In the genomic region with DNA sequence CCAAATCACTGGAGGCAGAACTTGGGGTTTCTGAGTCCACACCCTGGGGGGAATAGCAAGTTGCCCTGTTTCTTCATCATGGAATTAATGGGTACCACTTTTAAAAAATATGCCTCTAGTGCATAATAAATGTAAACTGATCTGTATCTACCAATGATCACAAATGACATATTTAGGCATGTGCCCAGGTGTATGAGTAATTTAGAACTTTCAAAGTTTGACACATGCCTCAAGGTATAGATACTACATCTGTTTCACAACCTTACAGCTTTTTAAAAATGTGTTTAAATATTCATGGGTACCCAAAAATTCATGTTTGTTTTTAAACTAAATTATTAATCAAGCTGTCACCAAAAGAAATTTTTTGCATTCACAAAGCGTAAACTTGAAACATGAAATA, we compare ENCODE assay signal across 27 cellular contexts.
"Had no signal": no experiment of that assay in that cellular context is flagged by ENCODE, and none has a peak within 500 bp of the region (broad histone marks: within the 10 kb centered on the region; RNA-seq: fewer than 3 reads in every experiment).

No MANE protein-coding gene starts in this region.

- H3K4me1 Mint-ChIP-seq: activated CD4-positive, alpha-beta T cell treated with anti-CD3 and anti-CD28 coated beads, Interleukin-2, amount 10 ng/mL, durations not matched to agents 7 days and 5 days; activated CD8-positive, alpha-beta memory T cell treated with anti-CD3 and anti-CD28 coated beads, Interleukin-2, amount 10 ng/mL, durations not matched to agents 7 days and 5 days; immature natural killer cell; natural killer cell; stimulated activated naive B cell treated with anti-CD40 and anti-IgM and Interleukin-4, amounts not matched to agents 10 μg/mL and 1 μg/mL and 100 μg/mL, for 72 hours had no signal

- DNase-seq: activated CD4-positive, alpha-beta T cell treated with anti-CD3 and anti-CD28 coated beads, Interleukin-2, amount 10 ng/mL, durations not matched to agents 7 days and 5 days; activated CD4-positive, CD25-positive, alpha-beta regulatory T cell treated with anti-CD3 and anti-CD28 coated beads, Interleukin-2, amount 50 U/mL, for 72 hours; activated CD8-positive, alpha-beta memory T cell treated with anti-CD3 and anti-CD28 coated beads, Interleukin-2, amount 10 ng/mL, durations not matched to agents 7 days and 5 days; activated CD8-positive, alpha-beta T cell treated with anti-CD3 and anti-CD28 coated beads for 36 hours; activated naive CD4-positive, alpha-beta T cell; activated T-cell treated with anti-CD3 and anti-CD28 coated beads for 4 hours; cerebellar nuclear complex; cortex of kidney; endodermal cell; immature natural killer cell; left lung; midbrain; natural killer cell; retina; sigmoid colon; stimulated activated CD4-positive, alpha-beta T cell treated with anti-CD3 and anti-CD28 coated beads, Interleukin-2, amount 100 ng/mL, for 48 hours; stimulated activated CD8-positive, alpha-beta memory T cell treated with anti-CD3 and anti-CD28 coated beads, Interleukin-4, amount 100 ng/mL, for 48 hours; stimulated activated naive B cell treated with anti-CD40 and anti-IgM and Interleukin-4, amounts not matched to agents 10 μg/mL and 1 μg/mL and 100 μg/mL, for 72 hours; WERI-Rb-1 had no signal

- H3K27ac Mint-ChIP-seq: activated CD4-positive, alpha-beta T cell treated with anti-CD3 and anti-CD28 coated beads, Interleukin-2, amount 10 ng/mL, durations not matched to agents 7 days and 5 days; activated CD8-positive, alpha-beta memory T cell treated with anti-CD3 and anti-CD28 coated beads, Interleukin-2, amount 10 ng/mL, durations not matched to agents 7 days and 5 days; activated CD8-positive, alpha-beta T cell treated with anti-CD3 and anti-CD28 coated beads for 36 hours; activated naive CD8-positive, alpha-beta T cell; endodermal cell; immature natural killer cell; natural killer cell; progenitor cell of endocrine pancreas; stimulated activated naive B cell treated with anti-CD40 and anti-IgM and Interleukin-4, amounts not matched to agents 10 μg/mL and 1 μg/mL and 100 μg/mL, for 72 hours; T-helper 2 cell treated with Interferon-gamma antibody and Interleukin-4, amounts not matched to agents 5 μg/mL and 100 μg/mL, for 36 hours had no signal

- H3K27ac ChIP-seq: ascending aorta, left lung, sigmoid colon, thoracic aorta, vagina, WERI-Rb-1 had no signal

- H3K4me3 Mint-ChIP-seq: activated CD4-positive, alpha-beta T cell treated with anti-CD3 and anti-CD28 coated beads, Interleukin-2, amount 10 ng/mL, durations not matched to agents 7 days and 5 days; activated CD8-positive, alpha-beta memory T cell treated with anti-CD3 and anti-CD28 coated beads, Interleukin-2, amount 10 ng/mL, durations not matched to agents 7 days and 5 days; activated CD8-positive, alpha-beta T cell treated with anti-CD3 and anti-CD28 coated beads for 36 hours; activated naive CD8-positive, alpha-beta T cell; endodermal cell; immature natural killer cell; natural killer cell; stimulated activated naive B cell treated with anti-CD40 and anti-IgM and Interleukin-4, amounts not matched to agents 10 μg/mL and 1 μg/mL and 100 μg/mL, for 72 hours; T-helper 2 cell treated with Interferon-gamma antibody and Interleukin-4, amounts not matched to agents 5 μg/mL and 100 μg/mL, for 36 hours; type B pancreatic cell had no signal

- H3K9me3 ChIP-seq: adrenal gland, ascending aorta, left lung, sigmoid colon, thoracic aorta, vagina had no signal

- ATAC-seq: activated CD8-positive, alpha-beta memory T cell treated with anti-CD3 and anti-CD28 coated beads, Interleukin-2, amount 10 ng/mL, durations not matched to agents 7 days and 5 days; activated CD8-positive, alpha-beta T cell treated with anti-CD3 and anti-CD28 coated beads for 36 hours; left lung; natural killer cell; stimulated activated naive B cell treated with anti-CD40 and anti-IgM and Interleukin-4, amounts not matched to agents 10 μg/mL and 1 μg/mL and 100 μg/mL, for 72 hours had no signal

- H3K27me3 Mint-ChIP-seq: activated CD8-positive, alpha-beta memory T cell treated with anti-CD3 and anti-CD28 coated beads, Interleukin-2, amount 10 ng/mL, durations not matched to agents 7 days and 5 days; progenitor cell of endocrine pancreas; stimulated activated naive B cell treated with anti-CD40 and anti-IgM and Interleukin-4, amounts not matched to agents 10 μg/mL and 1 μg/mL and 100 μg/mL, for 72 hours; type B pancreatic cell had no signal

- H3K27me3 ChIP-seq: adrenal gland, ascending aorta, left lung, sigmoid colon, vagina had no signal

- H3K4me3 ChIP-seq: adrenal gland, ascending aorta, left lung, sigmoid colon, thoracic aorta, vagina had no signal

- H3K4me1 ChIP-seq: left lung, sigmoid colon, vagina had no signal

- H3K36me3 Mint-ChIP-seq: activated CD8-positive, alpha-beta memory T cell treated with anti-CD3 and anti-CD28 coated beads, Interleukin-2, amount 10 ng/mL, durations not matched to agents 7 days and 5 days; activated naive CD8-positive, alpha-beta T cell; immature natural killer cell; natural killer cell; stimulated activated naive B cell treated with anti-CD40 and anti-IgM and Interleukin-4, amounts not matched to agents 10 μg/mL and 1 μg/mL and 100 μg/mL, for 72 hours had no signal

- H3K9me3 Mint-ChIP-seq: activated CD8-positive, alpha-beta T cell treated with anti-CD3 and anti-CD28 coated beads for 36 hours; endodermal cell; T-helper 2 cell treated with Interferon-gamma antibody and Interleukin-4, amounts not matched to agents 5 μg/mL and 100 μg/mL, for 36 hours; type B pancreatic cell had no signal

- H3K36me3 ChIP-seq: ascending aorta, left lung, thoracic aorta, vagina, WERI-Rb-1 had no signal
